1 cellular context compared by ENCODE assay signal in the genomic region with DNA sequence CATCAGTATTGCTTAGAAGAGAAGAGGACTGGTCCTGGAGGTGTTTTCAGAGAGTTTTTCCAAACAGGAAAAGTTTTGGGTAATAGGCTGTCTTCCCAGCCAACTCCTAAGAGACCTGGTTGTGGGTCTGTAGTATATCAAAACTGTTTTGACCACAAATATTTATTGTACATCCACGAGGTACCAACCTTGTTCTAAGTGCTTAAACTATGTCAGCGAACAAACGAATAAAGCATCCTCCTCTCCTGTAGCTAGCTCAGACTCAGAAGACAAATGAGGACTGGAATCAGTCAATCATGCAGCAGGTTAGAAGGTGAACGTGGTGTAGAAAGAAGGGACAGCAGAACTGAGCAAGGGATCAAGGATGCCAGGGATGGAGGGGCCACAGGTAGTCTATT.
TF ChIP-seq lines count a peak whose summit lies in the region.

No MANE protein-coding gene starts in this region.

TF ChIP-seq in H1, 55 proteins besides CTCF, POLR2A, EP300 and RAD21 (continued from another document):
- no peak for TF ChIP-seq CHD1 (IDR thresholded peaks at IDR 0.05; ENCODE audit: low read depth, low read length)
- no peak for TF ChIP-seq TCF12 (IDR thresholded peaks at IDR 0.05; ENCODE audit: low read depth, low read length)
- TF ChIP-seq, protein P1, sequence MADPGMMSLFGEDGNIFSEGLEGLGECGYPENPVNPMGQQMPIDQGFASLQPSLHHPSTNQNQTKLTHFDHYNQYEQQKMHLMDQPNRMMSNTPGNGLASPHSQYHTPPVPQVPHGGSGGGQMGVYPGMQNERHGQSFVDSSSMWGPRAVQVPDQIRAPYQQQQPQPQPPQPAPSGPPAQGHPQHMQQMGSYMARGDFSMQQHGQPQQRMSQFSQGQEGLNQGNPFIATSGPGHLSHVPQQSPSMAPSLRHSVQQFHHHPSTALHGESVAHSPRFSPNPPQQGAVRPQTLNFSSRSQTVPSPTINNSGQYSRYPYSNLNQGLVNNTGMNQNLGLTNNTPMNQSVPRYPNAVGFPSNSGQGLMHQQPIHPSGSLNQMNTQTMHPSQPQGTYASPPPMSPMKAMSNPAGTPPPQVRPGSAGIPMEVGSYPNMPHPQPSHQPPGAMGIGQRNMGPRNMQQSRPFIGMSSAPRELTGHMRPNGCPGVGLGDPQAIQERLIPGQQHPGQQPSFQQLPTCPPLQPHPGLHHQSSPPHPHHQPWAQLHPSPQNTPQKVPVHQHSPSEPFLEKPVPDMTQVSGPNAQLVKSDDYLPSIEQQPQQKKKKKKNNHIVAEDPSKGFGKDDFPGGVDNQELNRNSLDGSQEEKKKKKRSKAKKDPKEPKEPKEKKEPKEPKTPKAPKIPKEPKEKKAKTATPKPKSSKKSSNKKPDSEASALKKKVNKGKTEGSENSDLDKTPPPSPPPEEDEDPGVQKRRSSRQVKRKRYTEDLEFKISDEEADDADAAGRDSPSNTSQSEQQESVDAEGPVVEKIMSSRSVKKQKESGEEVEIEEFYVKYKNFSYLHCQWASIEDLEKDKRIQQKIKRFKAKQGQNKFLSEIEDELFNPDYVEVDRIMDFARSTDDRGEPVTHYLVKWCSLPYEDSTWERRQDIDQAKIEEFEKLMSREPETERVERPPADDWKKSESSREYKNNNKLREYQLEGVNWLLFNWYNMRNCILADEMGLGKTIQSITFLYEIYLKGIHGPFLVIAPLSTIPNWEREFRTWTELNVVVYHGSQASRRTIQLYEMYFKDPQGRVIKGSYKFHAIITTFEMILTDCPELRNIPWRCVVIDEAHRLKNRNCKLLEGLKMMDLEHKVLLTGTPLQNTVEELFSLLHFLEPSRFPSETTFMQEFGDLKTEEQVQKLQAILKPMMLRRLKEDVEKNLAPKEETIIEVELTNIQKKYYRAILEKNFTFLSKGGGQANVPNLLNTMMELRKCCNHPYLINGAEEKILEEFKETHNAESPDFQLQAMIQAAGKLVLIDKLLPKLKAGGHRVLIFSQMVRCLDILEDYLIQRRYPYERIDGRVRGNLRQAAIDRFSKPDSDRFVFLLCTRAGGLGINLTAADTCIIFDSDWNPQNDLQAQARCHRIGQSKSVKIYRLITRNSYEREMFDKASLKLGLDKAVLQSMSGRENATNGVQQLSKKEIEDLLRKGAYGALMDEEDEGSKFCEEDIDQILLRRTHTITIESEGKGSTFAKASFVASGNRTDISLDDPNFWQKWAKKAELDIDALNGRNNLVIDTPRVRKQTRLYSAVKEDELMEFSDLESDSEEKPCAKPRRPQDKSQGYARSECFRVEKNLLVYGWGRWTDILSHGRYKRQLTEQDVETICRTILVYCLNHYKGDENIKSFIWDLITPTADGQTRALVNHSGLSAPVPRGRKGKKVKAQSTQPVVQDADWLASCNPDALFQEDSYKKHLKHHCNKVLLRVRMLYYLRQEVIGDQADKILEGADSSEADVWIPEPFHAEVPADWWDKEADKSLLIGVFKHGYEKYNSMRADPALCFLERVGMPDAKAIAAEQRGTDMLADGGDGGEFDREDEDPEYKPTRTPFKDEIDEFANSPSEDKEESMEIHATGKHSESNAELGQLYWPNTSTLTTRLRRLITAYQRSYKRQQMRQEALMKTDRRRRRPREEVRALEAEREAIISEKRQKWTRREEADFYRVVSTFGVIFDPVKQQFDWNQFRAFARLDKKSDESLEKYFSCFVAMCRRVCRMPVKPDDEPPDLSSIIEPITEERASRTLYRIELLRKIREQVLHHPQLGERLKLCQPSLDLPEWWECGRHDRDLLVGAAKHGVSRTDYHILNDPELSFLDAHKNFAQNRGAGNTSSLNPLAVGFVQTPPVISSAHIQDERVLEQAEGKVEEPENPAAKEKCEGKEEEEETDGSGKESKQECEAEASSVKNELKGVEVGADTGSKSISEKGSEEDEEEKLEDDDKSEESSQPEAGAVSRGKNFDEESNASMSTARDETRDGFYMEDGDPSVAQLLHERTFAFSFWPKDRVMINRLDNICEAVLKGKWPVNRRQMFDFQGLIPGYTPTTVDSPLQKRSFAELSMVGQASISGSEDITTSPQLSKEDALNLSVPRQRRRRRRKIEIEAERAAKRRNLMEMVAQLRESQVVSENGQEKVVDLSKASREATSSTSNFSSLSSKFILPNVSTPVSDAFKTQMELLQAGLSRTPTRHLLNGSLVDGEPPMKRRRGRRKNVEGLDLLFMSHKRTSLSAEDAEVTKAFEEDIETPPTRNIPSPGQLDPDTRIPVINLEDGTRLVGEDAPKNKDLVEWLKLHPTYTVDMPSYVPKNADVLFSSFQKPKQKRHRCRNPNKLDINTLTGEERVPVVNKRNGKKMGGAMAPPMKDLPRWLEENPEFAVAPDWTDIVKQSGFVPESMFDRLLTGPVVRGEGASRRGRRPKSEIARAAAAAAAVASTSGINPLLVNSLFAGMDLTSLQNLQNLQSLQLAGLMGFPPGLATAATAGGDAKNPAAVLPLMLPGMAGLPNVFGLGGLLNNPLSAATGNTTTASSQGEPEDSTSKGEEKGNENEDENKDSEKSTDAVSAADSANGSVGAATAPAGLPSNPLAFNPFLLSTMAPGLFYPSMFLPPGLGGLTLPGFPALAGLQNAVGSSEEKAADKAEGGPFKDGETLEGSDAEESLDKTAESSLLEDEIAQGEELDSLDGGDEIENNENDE (IDR thresholded peaks at IDR 0.05; ENCODE audit: insufficient replicate concordance, low read length): no peak
- TF ChIP-seq CREB1 (IDR thresholded peaks at IDR 0.05): no peak
